22 cellular contexts compared by ENCODE assay signal in the genomic region with DNA sequence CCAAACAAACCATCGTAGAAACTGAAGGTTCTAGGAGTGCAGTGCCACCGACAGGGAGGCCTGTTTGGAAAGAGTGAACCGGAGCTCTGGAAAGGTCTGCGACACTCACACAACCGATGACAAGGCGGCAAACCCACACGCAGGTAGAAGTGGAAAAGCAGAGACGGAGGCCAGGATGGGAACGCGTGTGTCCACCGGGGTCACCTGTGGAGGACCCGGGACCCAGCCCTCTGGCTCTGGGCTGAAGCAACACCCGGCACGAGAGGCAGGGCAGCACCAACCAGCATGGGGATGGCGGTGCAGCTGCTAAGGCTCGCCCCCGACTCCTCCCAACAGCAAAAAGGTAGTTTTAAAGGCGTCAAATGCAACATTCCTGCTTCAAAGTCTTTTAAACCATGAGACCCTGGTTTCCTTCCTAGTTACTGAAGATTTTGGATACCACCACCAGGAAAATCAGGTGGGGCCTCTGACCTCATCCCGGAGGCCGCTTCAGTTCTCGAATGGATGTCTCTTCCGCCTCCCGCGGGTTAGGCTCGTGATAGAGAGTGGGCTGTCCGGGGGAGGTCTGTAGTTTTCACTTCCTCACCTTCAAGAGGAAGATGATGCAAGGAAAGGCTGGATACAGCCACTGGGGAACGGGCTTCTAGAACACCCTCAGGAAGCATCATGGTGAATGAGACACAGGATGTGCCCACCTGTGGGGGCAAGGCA.
DNase-seq lines count a peak whose midpoint lies in the region; ATAC-seq, FAIRE-seq and TF ChIP-seq lines count a peak whose summit lies in the region.
"Had no signal": no experiment of that assay in that cellular context is flagged by ENCODE, and none has a peak within 500 bp of the region (broad histone marks: within the 10 kb centered on the region; RNA-seq: fewer than 3 reads in every experiment).

No MANE protein-coding gene starts in this region.

- H3K27me3 ChIP-seq in HepG2 (ENCODE audit: control insufficient read depth in 1 of 2, insufficient read depth in 2 of 2, low read length in 2 of 2) (no peaks in the 10 kb centered on the region), tibial artery (no peaks in the 10 kb centered on the region)
- H3K27me3 ChIP-seq: colonic mucosa had no signal

- no peak overlapping the region for H3K4me3 Mint-ChIP-seq in activated naive CD8-positive, alpha-beta T cell
- H3K4me3 Mint-ChIP-seq: immature natural killer cell; naive thymus-derived CD8-positive, alpha-beta T cell; T-helper 1 cell treated with Interleukin-12 subunit alpha and Interleukin-12 subunit beta and Interleukin-4 antibody, amounts not matched to agents 30 μg/mL and 1 μg/mL, for 36 hours had no signal

- no peak for TF ChIP-seq POLR2A in HepG2 (IDR thresholded peaks at IDR 0.05; ENCODE audit: insufficient read depth in 1 of 2, low read depth in 2 of 2, low read length in 2 of 2)

- no peaks in the 10 kb centered on the region for H3K79me2 ChIP-seq in HepG2 (ENCODE audit: insufficient read depth, low read length)

- H3K27ac ChIP-seq in HepG2 (ENCODE audit: extremely low read length, insufficient read depth, low read length) (no peak overlapping the region), tibial artery (peak overlapping the region; percentile 92 to 93)
- H3K27ac ChIP-seq: colonic mucosa, GM23248 had no signal

- H3K4me1 Mint-ChIP-seq in activated naive CD8-positive, alpha-beta T cell (ENCODE audit: low read depth), result peaks cover 3% of the 10 kb centered on the region

- DNase-seq in activated naive CD4-positive, alpha-beta T cell treated with anti-CD3 and anti-CD28 coated beads, Interleukin-2, amount 50 U/mL, for 72 hours (ENCODE audit: low spot score in 2 of 2), result peak in 1 of 2 donors; percentile 52
- no peak for DNase-seq in activated naive CD4-positive, alpha-beta T cell treated with Interleukin-2 at 50 U/mL for 16 hours
- DNase-seq in HepG2 (ENCODE audit: low spot score), result no peak
- DNase-seq in tibial artery, result no peak
- DNase-seq in HT-29 (ENCODE audit: low spot score), result no peak
- DNase-seq in activated CD4-positive, alpha-beta T cell treated with anti-CD3 and anti-CD28 coated beads, Interleukin-2, amount 50 U/mL, for 4 hours, result no peak
- DNase-seq: activated CD4-positive, CD25-positive, alpha-beta regulatory T cell treated with anti-CD3 and anti-CD28 coated beads, Interleukin-2, amount 50 U/mL, for 72 hours; activated T-cell treated with anti-CD3 and anti-CD28 coated beads, Interleukin-2, amount 50 U/mL, for 48 hours; amniotic stem cell; colonic mucosa; GM23248; immature natural killer cell; naive thymus-derived CD8-positive, alpha-beta T cell; NCI-H345; stimulated activated CD4-positive, alpha-beta T cell treated with anti-CD3 and anti-CD28 coated beads, Interleukin-15, amount 100 ng/mL, for 24 hours had no signal

- no peak for ATAC-seq in activated naive CD4-positive, alpha-beta T cell treated with anti-CD3 and anti-CD28 coated beads, Interleukin-2, amount 50 U/mL, for 72 hours
- ATAC-seq in HepG2 (peak; percentile 36; the same call in 2 of the 3 replicates), GM19463 (IDR thresholded peaks at IDR 0.05; ENCODE audit: unreplicated experiment) (no peak)
- ATAC-seq: GM12878; naive thymus-derived CD8-positive, alpha-beta T cell; Right ventricle myocardium inferior had no signal

- in situ Hi-C loops in HepG2 (cut with HindIII; ENCODE audit: extremely low pct_ligation_motif_present, low pct_unique_long_range_greater_than_20kb), result no loop called here

- no peaks in the 10 kb centered on the region for H4K20me1 ChIP-seq in HepG2 (ENCODE audit: insufficient read depth, low read length)

- 98% methylated on average over 27 of the region's 27 CpGs for WGBS in HepG2 (ENCODE audit: low lambda C conversion rate)

- no peaks in the 10 kb centered on the region for H3K9me3 Mint-ChIP-seq in activated naive CD4-positive, alpha-beta T cell treated with anti-CD3 and anti-CD28 coated beads, Interleukin-2, amount 50 U/mL, for 72 hours
- H3K9me3 Mint-ChIP-seq in activated naive CD8-positive, alpha-beta T cell (ENCODE audit: low read depth), result no peaks in the 10 kb centered on the region
- H3K9me3 Mint-ChIP-seq: immature natural killer cell; naive thymus-derived CD8-positive, alpha-beta T cell; T-helper 1 cell treated with Interleukin-12 subunit alpha and Interleukin-12 subunit beta and Interleukin-4 antibody, amounts not matched to agents 30 μg/mL and 1 μg/mL, for 36 hours had no signal

- no peak overlapping the region for H3K4me2 ChIP-seq in HepG2 (ENCODE audit: low read depth, low read length)

- intact Hi-C loops in HepG2 (cut with micrococcal nuclease; ENCODE audit: unreplicated experiment) (no loop called here), tibial artery (cut with DNase I; ENCODE audit: low total_unique reads) (no loop called here)

- H3K4me1 ChIP-seq in HepG2 (ENCODE audit: insufficient read depth, low read length) (no peaks in the 10 kb centered on the region), tibial artery (peaks cover 0 to 77% (median 37%) of the 10 kb centered on the region in 4 donors)
- H3K4me1 ChIP-seq: colonic mucosa had no signal

- no TSS peak for BruUV-seq in HepG2 (replicated peaks; lab: Mats Ljungman, UMichigan)

- CTCF ChIA-PET in HepG2 (lab: Yijun Ruan, JAX; ENCODE audit: low intra/inter-chr PET ratio, low total read pairs), result no interaction called here

- no peak overlapping the region for H3K9ac ChIP-seq in HepG2 (ENCODE audit: insufficient read depth, low read depth, low read length)
- H3K9ac ChIP-seq: GM23248 had no signal

- peaks cover 0 to 13% of the 10 kb centered on the region in 2 donors for H3K36me3 Mint-ChIP-seq in activated naive CD4-positive, alpha-beta T cell treated with anti-CD3 and anti-CD28 coated beads, Interleukin-2, amount 50 U/mL, for 72 hours
- peaks cover 5% of the 10 kb centered on the region for H3K36me3 Mint-ChIP-seq in activated naive CD8-positive, alpha-beta T cell

- peaks cover 21 to 44% of the 10 kb centered on the region in 2 experiments for H3K36me3 ChIP-seq in HepG2 (replicated peaks in 1 of 2; ENCODE audit: control insufficient read depth in 1 of 2, insufficient read depth in 2 of 2, low read length in 2 of 2)
- peaks cover 48 to 63% (median 52%) of the 10 kb centered on the region in 3 donors for H3K36me3 ChIP-seq in tibial artery

- H2AFZ ChIP-seq in HepG2 (ENCODE audit: low read length), result no peak overlapping the region
- H2AFZ ChIP-seq: GM23248 had no signal

- TF ChIP-seq EP300 in HepG2 (IDR thresholded peaks at IDR 0.05; ENCODE audit: low read depth in 2 of 2, low read length in 2 of 2), result no peak
- TF ChIP-seq EP300 in HepG2 (CRISPR knock-in tag; IDR thresholded peaks at IDR 0.05; ENCODE audit: borderline replicate concordance), result no peak

- H3K9me3 ChIP-seq in HepG2 (ENCODE audit: low read length) (no peaks in the 10 kb centered on the region), tibial artery (no peaks in the 10 kb centered on the region)
- H3K9me3 ChIP-seq: colonic mucosa had no signal

- peak overlapping the region; percentile 69 to 87 for H3K27ac Mint-ChIP-seq in activated naive CD4-positive, alpha-beta T cell treated with anti-CD3 and anti-CD28 coated beads, Interleukin-2, amount 50 U/mL, for 72 hours
- H3K27ac Mint-ChIP-seq in activated naive CD8-positive, alpha-beta T cell, result peak overlapping the region; percentile 34
- H3K27ac Mint-ChIP-seq: T-helper 1 cell treated with Interleukin-12 subunit alpha and Interleukin-12 subunit beta and Interleukin-4 antibody, amounts not matched to agents 30 μg/mL and 1 μg/mL, for 36 hours had no signal

- H3K4me3 ChIP-seq in HepG2 (replicated peaks in 1 of 3; ENCODE audit: insufficient read depth in 1 of 3, low read depth in 2 of 3, low read length in 3 of 3) (no peak overlapping the region), tibial artery (no peak overlapping the region)
- H3K4me3 ChIP-seq: colonic mucosa, GM12878, GM23248, lung had no signal

- no peaks in the 10 kb centered on the region for H3K27me3 Mint-ChIP-seq in activated naive CD8-positive, alpha-beta T cell
- H3K27me3 Mint-ChIP-seq: naive thymus-derived CD8-positive, alpha-beta T cell had no signal

- no peak for FAIRE-seq in HepG2 (lab: Jason Lieb, UNC)
- FAIRE-seq: G401.6, GM12878 had no signal

- no peak for TF ChIP-seq RAD21 in HepG2 (CRISPR knock-in tag; IDR thresholded peaks at IDR 0.05)

- TF ChIP-seq CTCF in HepG2 (CRISPR knock-in tag; IDR thresholded peaks at IDR 0.05) (no peak), tibial artery (IDR thresholded peaks at IDR 0.05) (no peak)

- POLR2A ChIA-PET in HepG2 (lab: Yijun Ruan, JAX), result no interaction called here

TF ChIP-seq in HepG2, 621 proteins besides CTCF, POLR2A, EP300 and RAD21:
- TF ChIP-seq RBM22 (optimal IDR thresholded peaks at IDR 0.05; ENCODE audit: low read length) (peak; percentile 80), ZNF598 (CRISPR knock-in tag; IDR thresholded peaks at IDR 0.05; ENCODE audit: borderline replicate concordance) (no peak)
TF ChIP-seq in HepG2: peak in this region for 1.
